1 cellular context compared by ENCODE assay signal in genomic region chr17:43840814-43841213, GRCh38.
TF ChIP-seq lines count a peak whose summit lies in the region.

No MANE protein-coding gene starts in this region.

TF ChIP-seq in GM23338, 12 proteins besides CTCF, POLR2A, EP300 and RAD21 (continued from another document):
- TF ChIP-seq ZNF462 (CRISPR knock-in tag; IDR thresholded peaks at IDR 0.05), result no peak
- no peak for TF ChIP-seq EZH2phosphoT487 (IDR thresholded peaks at IDR 0.05; ENCODE audit: unreplicated experiment)
- no peak for TF ChIP-seq EZH2 (IDR thresholded peaks at IDR 0.05; ENCODE audit: low read depth, unreplicated experiment)
- no peak for TF ChIP-seq POLR2AphosphoS5 (IDR thresholded peaks at IDR 0.05; ENCODE audit: low read depth)
- TF ChIP-seq CREB1 (CRISPR knock-in tag; IDR thresholded peaks at IDR 0.05; ENCODE audit: low read depth), result no peak
- TF ChIP-seq JUNB (IDR thresholded peaks at IDR 0.05; ENCODE audit: unreplicated experiment), result no peak
